16 cellular contexts compared by ENCODE assay signal in the genomic region with DNA sequence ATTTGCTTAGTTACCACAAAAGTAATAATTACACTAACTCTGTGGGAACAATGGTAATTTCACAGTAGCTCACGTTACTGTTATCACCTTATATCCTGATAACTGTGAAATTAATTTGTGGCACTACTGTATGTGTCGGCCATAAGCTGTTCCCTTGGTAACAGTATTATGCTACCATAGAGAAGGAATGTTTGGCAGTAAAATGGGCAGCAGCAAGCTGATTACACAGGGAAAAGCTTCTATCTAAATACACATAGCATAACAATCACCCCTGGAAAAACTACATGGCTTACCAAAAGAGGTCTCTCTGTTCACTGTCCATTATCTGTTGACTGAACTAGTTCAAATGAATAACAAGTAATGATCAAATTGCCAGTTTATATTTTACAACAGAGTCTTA.
A peak's percentile ranks its signal among the peaks of the same experiment; 100 is the strongest.
DNase-seq lines count a peak whose midpoint lies in the region; ATAC-seq and TF ChIP-seq lines count a peak whose summit lies in the region.
"Had no signal": no experiment of that assay in that cellular context is flagged by ENCODE, and none has a peak within 500 bp of the region (broad histone marks: within the 10 kb centered on the region; RNA-seq: fewer than 3 reads in every experiment).

No MANE protein-coding gene starts in this region.

- no peaks in the 10 kb centered on the region for H3K27me3 Mint-ChIP-seq in stimulated activated naive B cell treated with anti-CD40 and anti-IgM and Interleukin-4, amounts not matched to agents 10 μg/mL and 1 μg/mL and 100 μg/mL, for 72 hours
- H3K27me3 Mint-ChIP-seq: activated CD4-positive, alpha-beta T cell treated with anti-CD3 and anti-CD28 coated beads for 36 hours; stimulated activated naive CD8-positive, alpha-beta T cell treated with anti-CD3 and anti-CD28 coated beads, Interleukin-15, Interleukin-2, amounts not matched to agents 100 ng/mL and 50 ng/mL, for 24 hours; T-cell had no signal

- DNase-seq in COR-L47 (lab: John Stamatoyannopoulos, UW) (peak; percentile 70), left ventricle myocardium superior (no peak), kidney glomerular epithelial cell (lab: John Stamatoyannopoulos, UW) (no peak)
- no peak for DNase-seq in stimulated activated naive B cell treated with anti-CD40 and anti-IgM and Interleukin-4, amounts not matched to agents 10 μg/mL and 1 μg/mL and 100 μg/mL, for 72 hours
- no peak for DNase-seq in NK-92 treated with Interleukin-12 subunit alpha and Interleukin-12 subunit beta, amount 100 ng/mL, for 24 hours (lab: John Stamatoyannopoulos, UW)
- DNase-seq in activated CD4-positive, alpha-beta T cell treated with anti-CD3 and anti-CD28 coated beads for 48 hours: no peak
- DNase-seq: activated CD4-positive, alpha-beta T cell treated with anti-CD3 and anti-CD28 coated beads for 36 hours; body of pancreas; GDM1; MV-4-11; stimulated activated CD4-positive, alpha-beta T cell treated with anti-CD3 and anti-CD28 coated beads, Interleukin-4, amount 100 ng/mL, for 4 hours; T-cell had no signal

- peaks cover 13% of the 10 kb centered on the region for H3K4me1 ChIP-seq in Loucy (ENCODE audit: insufficient read depth, low read length, poor library complexity, severe bottlenecking)
- H3K4me1 ChIP-seq: body of pancreas had no signal

- H3K9ac ChIP-seq in Loucy (ENCODE audit: low read depth, low read length, poor library complexity, severe bottlenecking): no peak overlapping the region

- no peaks in the 10 kb centered on the region for H3K9me3 ChIP-seq in Loucy (ENCODE audit: insufficient read depth, low read depth, low read length)
- H3K9me3 ChIP-seq: body of pancreas had no signal

- no peak overlapping the region for H2AFZ ChIP-seq in Loucy (ENCODE audit: low read length)

- H3K36me3 ChIP-seq in Loucy (ENCODE audit: insufficient read depth, low read length): no peaks in the 10 kb centered on the region; the same call in 1 of the 2 replicates

- H3K36me3 Mint-ChIP-seq in stimulated activated naive B cell treated with anti-CD40 and anti-IgM and Interleukin-4, amounts not matched to agents 10 μg/mL and 1 μg/mL and 100 μg/mL, for 72 hours: peaks cover 0 to 6% of the 10 kb centered on the region in 2 donors

- H3K4me3 ChIP-seq in Loucy (ENCODE audit: low read length, poor library complexity, severe bottlenecking): no peak overlapping the region
- H3K4me3 ChIP-seq: body of pancreas had no signal

- no peaks in the 10 kb centered on the region for H3K27me3 ChIP-seq in Loucy (ENCODE audit: insufficient read depth, low read length, poor library complexity, severe bottlenecking)
- H3K27me3 ChIP-seq: body of pancreas had no signal

- H3K4me2 ChIP-seq in Loucy (ENCODE audit: low read depth, low read length, poor library complexity, severe bottlenecking): peak overlapping the region; percentile 12

- TF ChIP-seq CTCF in Loucy (conservative IDR thresholded peaks at IDR 0.05; ENCODE audit: low read length): no peak

- H4K20me1 ChIP-seq in Loucy (ENCODE audit: insufficient read depth, low read length, poor library complexity, severe bottlenecking): no peaks in the 10 kb centered on the region

- H3K4me3 Mint-ChIP-seq in stimulated activated naive B cell treated with anti-CD40 and anti-IgM and Interleukin-4, amounts not matched to agents 10 μg/mL and 1 μg/mL and 100 μg/mL, for 72 hours: no peak overlapping the region
- H3K4me3 Mint-ChIP-seq: activated CD4-positive, alpha-beta T cell treated with anti-CD3 and anti-CD28 coated beads for 36 hours; stimulated activated naive CD8-positive, alpha-beta T cell treated with anti-CD3 and anti-CD28 coated beads, Interleukin-15, Interleukin-2, amounts not matched to agents 100 ng/mL and 50 ng/mL, for 24 hours; T-cell had no signal

- intact Hi-C loops in left ventricle myocardium superior (cut with micrococcal nuclease): no loop called here

- no peaks in the 10 kb centered on the region for H3K79me2 ChIP-seq in Loucy (ENCODE audit: insufficient read depth, low read length)

- no peak overlapping the region for H3K27ac Mint-ChIP-seq in stimulated activated naive B cell treated with anti-CD40 and anti-IgM and Interleukin-4, amounts not matched to agents 10 μg/mL and 1 μg/mL and 100 μg/mL, for 72 hours
- H3K27ac Mint-ChIP-seq: activated CD4-positive, alpha-beta T cell treated with anti-CD3 and anti-CD28 coated beads for 36 hours; stimulated activated naive CD8-positive, alpha-beta T cell treated with anti-CD3 and anti-CD28 coated beads, Interleukin-15, Interleukin-2, amounts not matched to agents 100 ng/mL and 50 ng/mL, for 24 hours; T-cell had no signal

- ATAC-seq in SK-N-SH treated with all-trans-retinoic acid at 6 μM for 48 hours (peak; percentile 63), left ventricle myocardium superior (peak; percentile 67)
- ATAC-seq in stimulated activated naive B cell treated with anti-CD40 and anti-IgM and Interleukin-4, amounts not matched to agents 10 μg/mL and 1 μg/mL and 100 μg/mL, for 72 hours (replicated peaks): no peak
- ATAC-seq: activated CD4-positive, alpha-beta T cell treated with anti-CD3 and anti-CD28 coated beads for 36 hours; body of pancreas; HCT116; T-cell had no signal

- H3K4me1 Mint-ChIP-seq in stimulated activated naive B cell treated with anti-CD40 and anti-IgM and Interleukin-4, amounts not matched to agents 10 μg/mL and 1 μg/mL and 100 μg/mL, for 72 hours: peaks cover 4 to 17% of the 10 kb centered on the region in 2 donors

- H3F3A ChIP-seq in Loucy (ENCODE audit: low read depth): no peaks in the 10 kb centered on the region

- no peaks in the 10 kb centered on the region for H3K9me2 ChIP-seq in Loucy (replicated peaks; ENCODE audit: low read depth, low read length)

- H3K9me3 Mint-ChIP-seq in stimulated activated naive B cell treated with anti-CD40 and anti-IgM and Interleukin-4, amounts not matched to agents 10 μg/mL and 1 μg/mL and 100 μg/mL, for 72 hours: no peaks in the 10 kb centered on the region
- H3K9me3 Mint-ChIP-seq: stimulated activated naive CD8-positive, alpha-beta T cell treated with anti-CD3 and anti-CD28 coated beads, Interleukin-15, Interleukin-2, amounts not matched to agents 100 ng/mL and 50 ng/mL, for 24 hours; T-cell had no signal

TF ChIP-seq in SK-N-SH treated with all-trans-retinoic acid at 6 μM for 48 hours, 23 proteins besides CTCF, POLR2A, EP300 and RAD21:
- TF ChIP-seq ZC3H10 (CRISPR knock-in tag; IDR thresholded peaks at IDR 0.05) (no peak), ZNF565 (CRISPR knock-in tag; conservative IDR thresholded peaks at IDR 0.05; ENCODE audit: low read depth) (no peak), ZFP3 (CRISPR knock-in tag; IDR thresholded peaks at IDR 0.05) (no peak), ZFP30 (CRISPR knock-in tag; IDR thresholded peaks at IDR 0.05) (no peak), ISL1 (CRISPR knock-in tag; IDR thresholded peaks at IDR 0.05) (no peak), CSDC2 (CRISPR knock-in tag; IDR thresholded peaks at IDR 0.05) (no peak), GLIS3 (CRISPR knock-in tag; IDR thresholded peaks at IDR 0.05) (no peak), ZNF70 (CRISPR knock-in tag; IDR thresholded peaks at IDR 0.05) (no peak), ESRRG (CRISPR knock-in tag; IDR thresholded peaks at IDR 0.05) (no peak), ZNF8 (CRISPR knock-in tag; IDR thresholded peaks at IDR 0.05) (no peak), OSR1 (CRISPR knock-in tag; IDR thresholded peaks at IDR 0.05) (no peak), PPARA (CRISPR knock-in tag; IDR thresholded peaks at IDR 0.05; ENCODE audit: borderline replicate concordance) (no peak), ARNTL (CRISPR knock-in tag; IDR thresholded peaks at IDR 0.05; ENCODE audit: borderline replicate concordance, low read depth) (no peak)
- TF ChIP-seq, protein P1, sequence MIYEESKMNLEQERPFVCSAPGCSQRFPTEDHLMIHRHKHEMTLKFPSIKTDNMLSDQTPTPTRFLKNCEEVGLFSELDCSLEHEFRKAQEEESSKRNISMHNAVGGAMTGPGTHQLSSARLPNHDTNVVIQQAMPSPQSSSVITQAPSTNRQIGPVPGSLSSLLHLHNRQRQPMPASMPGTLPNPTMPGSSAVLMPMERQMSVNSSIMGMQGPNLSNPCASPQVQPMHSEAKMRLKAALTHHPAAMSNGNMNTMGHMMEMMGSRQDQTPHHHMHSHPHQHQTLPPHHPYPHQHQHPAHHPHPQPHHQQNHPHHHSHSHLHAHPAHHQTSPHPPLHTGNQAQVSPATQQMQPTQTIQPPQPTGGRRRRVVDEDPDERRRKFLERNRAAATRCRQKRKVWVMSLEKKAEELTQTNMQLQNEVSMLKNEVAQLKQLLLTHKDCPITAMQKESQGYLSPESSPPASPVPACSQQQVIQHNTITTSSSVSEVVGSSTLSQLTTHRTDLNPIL (CRISPR knock-in tag; IDR thresholded peaks at IDR 0.05; ENCODE audit: low read depth): no peak
- TF ChIP-seq, protein P2, sequence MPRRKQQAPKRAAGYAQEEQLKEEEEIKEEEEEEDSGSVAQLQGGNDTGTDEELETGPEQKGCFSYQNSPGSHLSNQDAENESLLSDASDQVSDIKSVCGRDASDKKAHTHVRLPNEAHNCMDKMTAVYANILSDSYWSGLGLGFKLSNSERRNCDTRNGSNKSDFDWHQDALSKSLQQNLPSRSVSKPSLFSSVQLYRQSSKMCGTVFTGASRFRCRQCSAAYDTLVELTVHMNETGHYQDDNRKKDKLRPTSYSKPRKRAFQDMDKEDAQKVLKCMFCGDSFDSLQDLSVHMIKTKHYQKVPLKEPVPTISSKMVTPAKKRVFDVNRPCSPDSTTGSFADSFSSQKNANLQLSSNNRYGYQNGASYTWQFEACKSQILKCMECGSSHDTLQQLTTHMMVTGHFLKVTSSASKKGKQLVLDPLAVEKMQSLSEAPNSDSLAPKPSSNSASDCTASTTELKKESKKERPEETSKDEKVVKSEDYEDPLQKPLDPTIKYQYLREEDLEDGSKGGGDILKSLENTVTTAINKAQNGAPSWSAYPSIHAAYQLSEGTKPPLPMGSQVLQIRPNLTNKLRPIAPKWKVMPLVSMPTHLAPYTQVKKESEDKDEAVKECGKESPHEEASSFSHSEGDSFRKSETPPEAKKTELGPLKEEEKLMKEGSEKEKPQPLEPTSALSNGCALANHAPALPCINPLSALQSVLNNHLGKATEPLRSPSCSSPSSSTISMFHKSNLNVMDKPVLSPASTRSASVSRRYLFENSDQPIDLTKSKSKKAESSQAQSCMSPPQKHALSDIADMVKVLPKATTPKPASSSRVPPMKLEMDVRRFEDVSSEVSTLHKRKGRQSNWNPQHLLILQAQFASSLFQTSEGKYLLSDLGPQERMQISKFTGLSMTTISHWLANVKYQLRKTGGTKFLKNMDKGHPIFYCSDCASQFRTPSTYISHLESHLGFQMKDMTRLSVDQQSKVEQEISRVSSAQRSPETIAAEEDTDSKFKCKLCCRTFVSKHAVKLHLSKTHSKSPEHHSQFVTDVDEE (CRISPR knock-in tag; IDR thresholded peaks at IDR 0.05): no peak

Comparison
In these comparisons a context has a peak if more than half of its experiments do, and no peak if none do; other contexts are left out.
1. ATAC-seq: peak in SK-N-SH treated with all-trans-retinoic acid at 6 μM for 48 hours (single experiment) and left ventricle myocardium superior (single experiment); none in stimulated activated naive B cell treated with anti-CD40 and anti-IgM and Interleukin-4, amounts not matched to agents 10 μg/mL and 1 μg/mL and 100 μg/mL, for 72 hours (0 of 2).